1 cellular context compared by ENCODE assay signal in genomic region chr4:107183155-107183774, GRCh38.
TF ChIP-seq lines count a peak whose summit lies in the region.

No MANE protein-coding gene starts in this region.

TF ChIP-seq in GM23338, 12 proteins besides CTCF, POLR2A, EP300 and RAD21 (continued from another document):
- TF ChIP-seq, protein P1, sequence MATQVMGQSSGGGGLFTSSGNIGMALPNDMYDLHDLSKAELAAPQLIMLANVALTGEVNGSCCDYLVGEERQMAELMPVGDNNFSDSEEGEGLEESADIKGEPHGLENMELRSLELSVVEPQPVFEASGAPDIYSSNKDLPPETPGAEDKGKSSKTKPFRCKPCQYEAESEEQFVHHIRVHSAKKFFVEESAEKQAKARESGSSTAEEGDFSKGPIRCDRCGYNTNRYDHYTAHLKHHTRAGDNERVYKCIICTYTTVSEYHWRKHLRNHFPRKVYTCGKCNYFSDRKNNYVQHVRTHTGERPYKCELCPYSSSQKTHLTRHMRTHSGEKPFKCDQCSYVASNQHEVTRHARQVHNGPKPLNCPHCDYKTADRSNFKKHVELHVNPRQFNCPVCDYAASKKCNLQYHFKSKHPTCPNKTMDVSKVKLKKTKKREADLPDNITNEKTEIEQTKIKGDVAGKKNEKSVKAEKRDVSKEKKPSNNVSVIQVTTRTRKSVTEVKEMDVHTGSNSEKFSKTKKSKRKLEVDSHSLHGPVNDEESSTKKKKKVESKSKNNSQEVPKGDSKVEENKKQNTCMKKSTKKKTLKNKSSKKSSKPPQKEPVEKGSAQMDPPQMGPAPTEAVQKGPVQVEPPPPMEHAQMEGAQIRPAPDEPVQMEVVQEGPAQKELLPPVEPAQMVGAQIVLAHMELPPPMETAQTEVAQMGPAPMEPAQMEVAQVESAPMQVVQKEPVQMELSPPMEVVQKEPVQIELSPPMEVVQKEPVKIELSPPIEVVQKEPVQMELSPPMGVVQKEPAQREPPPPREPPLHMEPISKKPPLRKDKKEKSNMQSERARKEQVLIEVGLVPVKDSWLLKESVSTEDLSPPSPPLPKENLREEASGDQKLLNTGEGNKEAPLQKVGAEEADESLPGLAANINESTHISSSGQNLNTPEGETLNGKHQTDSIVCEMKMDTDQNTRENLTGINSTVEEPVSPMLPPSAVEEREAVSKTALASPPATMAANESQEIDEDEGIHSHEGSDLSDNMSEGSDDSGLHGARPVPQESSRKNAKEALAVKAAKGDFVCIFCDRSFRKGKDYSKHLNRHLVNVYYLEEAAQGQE (IDR thresholded peaks at IDR 0.05; ENCODE audit: unreplicated experiment) = no peak
- TF ChIP-seq ZNF114 (CRISPR knock-in tag; IDR thresholded peaks at IDR 0.05) = no peak
- no peak for TF ChIP-seq POLR2AphosphoS5 (IDR thresholded peaks at IDR 0.05; ENCODE audit: low read depth)
- no peak for TF ChIP-seq EZH2phosphoT487 (IDR thresholded peaks at IDR 0.05; ENCODE audit: unreplicated experiment)
- no peak for TF ChIP-seq EZH2 (IDR thresholded peaks at IDR 0.05; ENCODE audit: low read depth, unreplicated experiment)
- no peak for TF ChIP-seq ZNF331 (CRISPR knock-in tag; IDR thresholded peaks at IDR 0.05; ENCODE audit: low read depth)
- no peak for TF ChIP-seq ZNF462 (CRISPR knock-in tag; IDR thresholded peaks at IDR 0.05)
